In the genomic region with DNA sequence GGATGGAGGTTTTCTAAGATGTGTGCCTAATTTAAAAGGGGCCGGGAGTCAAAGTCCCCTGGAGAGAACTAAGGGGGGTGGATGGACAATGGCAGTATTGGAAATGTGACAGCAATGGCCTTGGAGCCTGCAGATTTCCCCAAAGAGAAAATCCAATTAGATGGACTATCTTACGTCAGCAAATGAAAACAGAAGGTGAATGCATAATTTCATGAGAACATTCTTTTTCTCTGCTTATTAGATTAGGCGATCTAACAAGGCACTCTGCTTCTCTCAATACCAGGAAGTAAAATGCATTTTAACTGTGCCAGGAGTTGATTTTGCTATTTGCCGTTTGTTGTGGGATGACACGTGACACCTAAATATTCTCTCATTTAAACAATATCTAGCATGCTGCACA, we compare ENCODE assay signal across 1 cellular context.
TF ChIP-seq lines count a peak whose summit lies in the region.

No MANE protein-coding gene starts in this region.

TF ChIP-seq in SK-N-SH treated with all-trans-retinoic acid at 6 μM for 48 hours, 23 proteins besides CTCF, POLR2A, EP300 and RAD21 (continued from another document):
- TF ChIP-seq CREB5 (CRISPR knock-in tag; IDR thresholded peaks at IDR 0.05; ENCODE audit: low read depth) (peak; percentile 82), POU6F1 (CRISPR knock-in tag; IDR thresholded peaks at IDR 0.05; ENCODE audit: borderline replicate concordance, low read depth) (no peak), TOX (CRISPR knock-in tag; IDR thresholded peaks at IDR 0.05; ENCODE audit: borderline replicate concordance) (no peak), TSHZ2 (CRISPR knock-in tag; IDR thresholded peaks at IDR 0.05) (no peak), RARB (CRISPR knock-in tag; IDR thresholded peaks at IDR 0.05) (no peak), ZNF70 (CRISPR knock-in tag; IDR thresholded peaks at IDR 0.05) (no peak), CSRNP3 (CRISPR knock-in tag; IDR thresholded peaks at IDR 0.05) (no peak), GLIS3 (CRISPR knock-in tag; IDR thresholded peaks at IDR 0.05) (no peak), CSDC2 (CRISPR knock-in tag; IDR thresholded peaks at IDR 0.05) (peak; percentile 28; the same call in 1 of the 2 replicates), ISL1 (CRISPR knock-in tag; IDR thresholded peaks at IDR 0.05) (peak; percentile 79), ZNF8 (CRISPR knock-in tag; IDR thresholded peaks at IDR 0.05) (no peak), ZFP3 (CRISPR knock-in tag; IDR thresholded peaks at IDR 0.05) (peak; percentile 42; the same call in 1 of the 2 replicates), ESRRG (CRISPR knock-in tag; IDR thresholded peaks at IDR 0.05) (no peak), ARNTL (CRISPR knock-in tag; IDR thresholded peaks at IDR 0.05; ENCODE audit: borderline replicate concordance, low read depth) (no peak), ZNF565 (CRISPR knock-in tag; conservative IDR thresholded peaks at IDR 0.05; ENCODE audit: low read depth) (no peak), OSR1 (CRISPR knock-in tag; IDR thresholded peaks at IDR 0.05) (no peak)
